Comparison of ENCODE assay signal across 15 cellular contexts in genomic region chr20:19956976-19957375, GRCh38.
A peak's percentile ranks its signal among the peaks of the same experiment; 100 is the strongest.
DNase-seq lines count a peak whose midpoint lies in the region; ATAC-seq, FAIRE-seq and TF ChIP-seq lines count a peak whose summit lies in the region.
"Had no signal": no experiment of that assay in that cellular context is flagged by ENCODE, and none has a peak within 500 bp of the region (broad histone marks: within the 10 kb centered on the region; RNA-seq: fewer than 3 reads in every experiment).

No MANE protein-coding gene starts in this region.

- no TSS peak for BruUV-seq in HepG2 (replicated peaks; lab: Mats Ljungman, UMichigan)

- H3K9me3 ChIP-seq in HepG2 (ENCODE audit: low read length): no peaks in the 10 kb centered on the region
- no peaks in the 10 kb centered on the region for H3K9me3 ChIP-seq in right lobe of liver
- H3K9me3 ChIP-seq in neuronal stem cell (replicated peaks in 1 of 2; ENCODE audit: control insufficient read depth in 2 of 2, insufficient read depth in 1 of 2, low read depth in 1 of 2, low read length in 2 of 2): no peaks in the 10 kb centered on the region
- H3K9me3 ChIP-seq in thymus (ENCODE audit: control insufficient read depth): no peaks in the 10 kb centered on the region

- no peak for TF ChIP-seq RAD21 in HepG2 (CRISPR knock-in tag; IDR thresholded peaks at IDR 0.05)

- H3K4me2 ChIP-seq in HepG2 (ENCODE audit: low read depth, low read length): no peak overlapping the region
- H3K4me2 ChIP-seq in neuronal stem cell (ENCODE audit: insufficient read depth, low read length, poor library complexity, severe bottlenecking): no peak overlapping the region
- H3K4me2 ChIP-seq: BLaER1 had no signal

- H2AFZ ChIP-seq in HepG2 (ENCODE audit: low read length): no peak overlapping the region
- no peak overlapping the region for H2AFZ ChIP-seq in neuronal stem cell (ENCODE audit: low read length)

- H3K4me3 ChIP-seq in HepG2 (replicated peaks in 1 of 3; ENCODE audit: insufficient read depth in 1 of 3, low read depth in 2 of 3, low read length in 3 of 3) (no peak overlapping the region), right lobe of liver (no peak overlapping the region), neuronal stem cell (ENCODE audit: low read length in 2 of 2) (no peak overlapping the region), thymus (ENCODE audit: low read length) (no peak overlapping the region)
- H3K4me3 ChIP-seq: BLaER1 had no signal

- H3K4me1 ChIP-seq in HepG2 (ENCODE audit: insufficient read depth, low read length) (peaks cover 9% of the 10 kb centered on the region), right lobe of liver (no peaks in the 10 kb centered on the region), neuronal stem cell (ENCODE audit: control insufficient read depth in 2 of 2, insufficient read depth in 1 of 2, low read depth in 1 of 2, low read length in 2 of 2) (peaks cover 0 to 7% of the 10 kb centered on the region in 2 donors), thymus (ENCODE audit: control insufficient read depth, insufficient read depth, low read length) (no peaks in the 10 kb centered on the region)

- no peak overlapping the region for H2BK15ac ChIP-seq in neuronal stem cell (ENCODE audit: low read length)

- H3K27me3 ChIP-seq in HepG2 (ENCODE audit: control insufficient read depth in 1 of 2, insufficient read depth in 2 of 2, low read length in 2 of 2) (no peaks in the 10 kb centered on the region), right lobe of liver (no peaks in the 10 kb centered on the region), neuronal stem cell (ENCODE audit: control insufficient read depth in 3 of 3, insufficient read depth in 3 of 3, low read depth in 1 of 3, low read length in 3 of 3) (no peaks in the 10 kb centered on the region), thymus (ENCODE audit: control insufficient read depth, insufficient read depth) (no peaks in the 10 kb centered on the region)
- H3K27me3 ChIP-seq: BLaER1 had no signal

- H2BK120ac ChIP-seq in neuronal stem cell (ENCODE audit: low read depth, low read length): no peak overlapping the region

- no peak overlapping the region for H3K23ac ChIP-seq in neuronal stem cell (ENCODE audit: low read depth, low read length, poor library complexity)

- no peaks in the 10 kb centered on the region for H3K79me1 ChIP-seq in neuronal stem cell (ENCODE audit: low read depth, low read length)

- 89% methylated on average over 3 of the region's 4 CpGs for WGBS in HepG2 (ENCODE audit: low lambda C conversion rate)
- 67% methylated on average over 1 of the region's 4 CpGs for WGBS in right lobe of liver (ENCODE audit: insufficient coverage, low coverage, low lambda C conversion rate, missing lambda C conversion rate)
- no CpG with 5 or more reads among the region's 4 CpGs for WGBS in neuronal stem cell (ENCODE audit: extremely low coverage in 2 of 2, insufficient read length in 2 of 2, insufficient replicate concordance in 1 of 2), 2 donors
- 96% methylated on average over 4 of the region's 4 CpGs for WGBS in thymus

- intact Hi-C loops in HepG2 (cut with micrococcal nuclease; ENCODE audit: unreplicated experiment): no loop called here
- intact Hi-C loops in right lobe of liver (cut with DNase I): no loop called here

- H3K4ac ChIP-seq in neuronal stem cell (ENCODE audit: low read length): no peak overlapping the region

- H3K9ac ChIP-seq in HepG2 (ENCODE audit: insufficient read depth, low read depth, low read length) (no peak overlapping the region), neuronal stem cell (ENCODE audit: low read depth, low read length, poor library complexity) (no peak overlapping the region)
- H3K9ac ChIP-seq: BLaER1 had no signal

- H2BK5ac ChIP-seq in neuronal stem cell (ENCODE audit: low read length): no peak overlapping the region

- CTCF ChIA-PET in HepG2 (lab: Yijun Ruan, JAX; ENCODE audit: low intra/inter-chr PET ratio, low total read pairs): no interaction called here

- peak overlapping the region; percentile 27 for H3K18ac ChIP-seq in neuronal stem cell (ENCODE audit: low read length)

- no peak for FAIRE-seq in HepG2 (lab: Jason Lieb, UNC)

- ATAC-seq in HepG2 (no peak), right lobe of liver (no peak), HG02938 (IDR thresholded peaks at IDR 0.05; ENCODE audit: unreplicated experiment) (no peak)
- ATAC-seq: CD8-positive, alpha-beta T cell had no signal

- no peak overlapping the region for H4K91ac ChIP-seq in neuronal stem cell (ENCODE audit: low read depth, low read length, poor library complexity)

- H3K14ac ChIP-seq in neuronal stem cell (ENCODE audit: low read length): no peak overlapping the region

- no peak overlapping the region for H2AK5ac ChIP-seq in neuronal stem cell (ENCODE audit: low read depth, low read length)

- TF ChIP-seq CTCF in HepG2 (CRISPR knock-in tag; IDR thresholded peaks at IDR 0.05) (no peak), right lobe of liver (IDR thresholded peaks at IDR 0.05) (no peak)

- POLR2A ChIA-PET in HepG2 (lab: Yijun Ruan, JAX): no interaction called here

- H3K36me3 ChIP-seq in HepG2 (replicated peaks in 1 of 2; ENCODE audit: control insufficient read depth in 1 of 2, insufficient read depth in 2 of 2, low read length in 2 of 2): no peaks in the 10 kb centered on the region
- H3K36me3 ChIP-seq in right lobe of liver: peaks cover 0 to 40% (median 3%) of the 10 kb centered on the region in 4 donors
- H3K36me3 ChIP-seq in neuronal stem cell (replicated peaks in 1 of 2; ENCODE audit: control insufficient read depth in 2 of 2, insufficient read depth in 2 of 2, low read length in 2 of 2): peaks cover 0 to 41% of the 10 kb centered on the region in 2 donors
- H3K36me3 ChIP-seq in thymus (ENCODE audit: control insufficient read depth, insufficient read depth): no peaks in the 10 kb centered on the region

- no peak overlapping the region for H2BK12ac ChIP-seq in neuronal stem cell (ENCODE audit: low read length)

- H3K27ac ChIP-seq in HepG2 (ENCODE audit: extremely low read length, insufficient read depth, low read length) (no peak overlapping the region), right lobe of liver (no peak overlapping the region), neuronal stem cell (replicated peaks; ENCODE audit: low read length) (no peak overlapping the region), thymus (ENCODE audit: low read depth) (peak overlapping the region; percentile 36)
- H3K27ac ChIP-seq: BLaER1 had no signal

- no peak for TF ChIP-seq POLR2A in HepG2 (IDR thresholded peaks at IDR 0.05; ENCODE audit: insufficient read depth in 1 of 2, low read depth in 2 of 2, low read length in 2 of 2)
- no peak for TF ChIP-seq POLR2A in right lobe of liver (IDR thresholded peaks at IDR 0.05)

- no peaks in the 10 kb centered on the region for H3K79me2 ChIP-seq in HepG2 (ENCODE audit: insufficient read depth, low read length)

- in situ Hi-C loops in HepG2 (cut with HindIII; ENCODE audit: extremely low pct_ligation_motif_present, low pct_unique_long_range_greater_than_20kb): no loop called here

- DNase-seq in HepG2 (ENCODE audit: low spot score) (no peak), right lobe of liver (no peak), neuronal stem cell (ENCODE audit: low spot score) (no peak), NCI-H1105 (lab: John Stamatoyannopoulos, UW) (no peak), CD1c-positive myeloid dendritic cell (ENCODE audit: extremely low spot score) (no peak)
- DNase-seq: 8988T; Calu3; CD8-positive, alpha-beta T cell; DMS79 treated with DMSO at 0.1 percent for 48 hours; GF-D8; GOT3; H9 had no signal

- H4K8ac ChIP-seq in neuronal stem cell (ENCODE audit: low read depth, low read length): no peak overlapping the region

- TF ChIP-seq EP300 in HepG2 (IDR thresholded peaks at IDR 0.05; ENCODE audit: low read depth in 2 of 2, low read length in 2 of 2) (no peak), HepG2 (CRISPR knock-in tag; IDR thresholded peaks at IDR 0.05; ENCODE audit: borderline replicate concordance) (no peak)

- H4K20me1 ChIP-seq in HepG2 (ENCODE audit: insufficient read depth, low read length): no peaks in the 10 kb centered on the region
- H4K20me1 ChIP-seq: BLaER1 had no signal

TF ChIP-seq in HepG2, 621 proteins besides CTCF, POLR2A, EP300 and RAD21:
- TF ChIP-seq ZNF891 (CRISPR knock-in tag; IDR thresholded peaks at IDR 0.05) (0 out of 2 replicates have a peak, but pooled peaks have one; percentile 40), NR2F1 (CRISPR knock-in tag; IDR thresholded peaks at IDR 0.05) (no peak)
TF ChIP-seq in HepG2: peak in this region for 1.
